9 cellular contexts compared by ENCODE assay signal in genomic region chr17:76492989-76493501, GRCh38. TPM values are rescaled to one million over a fixed set of nuclear protein-coding genes. Genes with fewer than 3 reads are reported as not detected.
DNase-seq lines count a peak whose midpoint lies in the region; ATAC-seq and TF ChIP-seq lines count a peak whose summit lies in the region.
"Had no signal": no experiment of that assay in that cellular context is flagged by ENCODE, and none has a peak within 500 bp of the region (broad histone marks: within the 10 kb centered on the region; RNA-seq: fewer than 3 reads in every experiment).

No MANE protein-coding gene starts in this region.

- peaks cover 6% of the 10 kb centered on the region for H3K27me3 Mint-ChIP-seq in brain

- no peak for TF ChIP-seq CTCF in brain (conservative IDR thresholded peaks at IDR 0.05)

- peak overlapping the region in 4 of 5 experiments; percentile 10 to 94 (median 88) for H3K27ac Mint-ChIP-seq in brain

- peaks cover 0 to 3% (median 0%) of the 10 kb centered on the region in 5 experiments for H3K9me3 Mint-ChIP-seq in brain

- H3K36me3 Mint-ChIP-seq in brain = no peaks in the 10 kb centered on the region

- ATAC-seq in HG02870 (IDR thresholded peaks at IDR 0.05; ENCODE audit: unreplicated experiment) = peak; percentile 26

- peak overlapping the region in 2 of 5 experiments; percentile 17 to 31 for H3K4me3 Mint-ChIP-seq in brain

- DNase-seq in NCI-H2081 (lab: John Stamatoyannopoulos, UW) (peak; percentile 33 to 58), NCI-H2081 treated with DMSO at 0.1 percent for 48 hours (lab: John Stamatoyannopoulos, UW) (no peak), SIG-M5 (lab: John Stamatoyannopoulos, UW) (peak; percentile 37), kidney glomerular epithelial cell (lab: John Stamatoyannopoulos, UW) (peak; percentile 22), NCI-H446 treated with DMSO at 0.1 percent for 48 hours (lab: John Stamatoyannopoulos, UW) (no peak)
- peak; percentile 19 for DNase-seq in stimulated activated CD4-positive, alpha-beta T cell treated with anti-CD3 and anti-CD28 coated beads, Interleukin-4, amount 100 ng/mL, for 1 hour

- H3K4me1 Mint-ChIP-seq in brain = peaks cover 37% of the 10 kb centered on the region

RNA-seq across cellular contexts. Expression of gene RHBDF2, which starts 8.2 kb away (rescaled TPM):
- polyA plus RNA-seq in brain (ENCODE audit: insufficient read depth, low read depth, low replicate concordance) = 6.7 TPM

RNA-seq across cellular contexts. Expression of gene AANAT, which starts 25.6 kb away (rescaled TPM):
- polyA plus RNA-seq in brain (ENCODE audit: insufficient read depth, low read depth, low replicate concordance) = not detected
- polyA plus RNA-seq: BJ had no signal

RNA-seq across cellular contexts. Expression of gene UBE2O, which starts 40.1 kb away (rescaled TPM):
- 36.9 TPM for polyA plus RNA-seq in brain (ENCODE audit: insufficient read depth, low read depth, low replicate concordance)

RNA-seq across cellular contexts. Expression of gene CYGB, which starts 44.5 kb away (rescaled TPM):
- 6.8 TPM for polyA plus RNA-seq in brain (ENCODE audit: insufficient read depth, low read depth, low replicate concordance)

RNA-seq across cellular contexts. Expression of gene PRCD, which starts 46.8 kb away (rescaled TPM):
- polyA plus RNA-seq in brain (ENCODE audit: insufficient read depth, low read depth, low replicate concordance) = 9.9 TPM

Comparison
In these comparisons a context has a peak if more than half of its experiments do, and no peak if none do; other contexts are left out.
1. DNase-seq: peak in NCI-H2081 (2 of 2), SIG-M5 (single experiment), kidney glomerular epithelial cell (single experiment) and stimulated activated CD4-positive, alpha-beta T cell treated with anti-CD3 and anti-CD28 coated beads, Interleukin-4, amount 100 ng/mL, for 1 hour (single experiment); none in NCI-H2081 treated with DMSO at 0.1 percent for 48 hours (single experiment) and NCI-H446 treated with DMSO at 0.1 percent for 48 hours (single experiment).